ENCODE assay signal across 1 cellular context in the genomic region with DNA sequence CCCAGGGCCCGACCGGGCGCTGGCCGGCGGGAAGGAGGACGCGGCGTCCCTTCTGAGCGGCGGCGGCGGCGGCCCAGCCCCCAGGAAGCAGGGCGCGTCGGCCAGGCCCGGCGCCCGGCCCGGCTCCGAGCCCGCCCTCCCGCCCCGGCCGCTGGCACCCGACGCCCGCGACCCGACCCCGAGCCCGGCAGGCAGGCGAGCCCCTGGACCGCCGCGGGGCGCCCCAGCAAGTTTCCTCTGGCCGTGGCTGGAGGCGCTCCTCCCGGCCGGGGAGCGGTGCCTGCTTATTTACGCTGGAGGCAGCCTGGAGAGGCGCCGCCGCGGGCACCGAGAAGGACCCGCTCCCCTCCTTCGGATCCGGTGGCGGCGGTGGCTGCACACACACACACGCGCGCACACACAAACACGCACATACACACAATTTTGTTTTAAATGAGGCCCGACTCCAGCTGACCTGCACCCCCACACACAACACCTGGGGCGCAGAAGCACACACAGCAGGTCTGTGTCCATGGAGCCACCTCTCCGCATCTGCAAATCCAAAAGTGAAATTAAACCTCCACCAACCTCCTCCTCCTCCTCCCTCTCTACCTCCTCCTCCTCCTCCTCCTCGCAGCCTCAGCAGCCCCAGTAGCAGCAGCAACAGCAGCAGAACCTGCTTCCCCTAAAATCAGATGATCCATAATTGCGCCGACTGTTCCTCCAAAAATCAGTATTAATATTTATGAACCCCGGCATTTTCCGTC.
TF ChIP-seq lines count a peak whose summit lies in the region.

No MANE protein-coding gene starts in this region.

TF ChIP-seq in H1, 55 proteins besides CTCF, POLR2A, EP300 and RAD21 (continued from another document):
- no peak for TF ChIP-seq GABPA (IDR thresholded peaks at IDR 0.05; ENCODE audit: borderline replicate concordance, insufficient read depth, low read length)
- TF ChIP-seq SRF (IDR thresholded peaks at IDR 0.05; ENCODE audit: low read depth, low read length): no peak
- no peak for TF ChIP-seq KDM1A (IDR thresholded peaks at IDR 0.05; ENCODE audit: borderline replicate concordance, low read length)
- no peak for TF ChIP-seq SIRT6 (IDR thresholded peaks at IDR 0.05; ENCODE audit: low read length)
- TF ChIP-seq ASH2L (IDR thresholded peaks at IDR 0.05; ENCODE audit: low read length): no peak
- no peak for TF ChIP-seq GTF2F1 (IDR thresholded peaks at IDR 0.05; ENCODE audit: borderline replicate concordance, low read depth, low read length)
- TF ChIP-seq CEBPB (IDR thresholded peaks at IDR 0.05; ENCODE audit: low read depth, low read length): no peak
- TF ChIP-seq SIN3A (conservative IDR thresholded peaks at IDR 0.05 in 1 of 2, IDR thresholded peaks at IDR 0.05 in 1 of 2; ENCODE audit: low read depth in 1 of 2, low read length in 2 of 2): peak in 1 of 2 experiments; percentile 53; a peak in 1 of 4 replicates
- TF ChIP-seq KDM4A (IDR thresholded peaks at IDR 0.05; ENCODE audit: low read depth, low read length, severe bottlenecking): peak; percentile 41
- no peak for TF ChIP-seq BCL11A (IDR thresholded peaks at IDR 0.05; ENCODE audit: low read depth in 2 of 2, low read length in 2 of 2)
- no peak for TF ChIP-seq HDAC6 (IDR thresholded peaks at IDR 0.05; ENCODE audit: low read depth, low read length)
- no peak for TF ChIP-seq BACH1 (IDR thresholded peaks at IDR 0.05; ENCODE audit: low read length)
- no peak for TF ChIP-seq EZH2 (IDR thresholded peaks at IDR 0.05; ENCODE audit: low read depth, low read length, severe bottlenecking)
- TF ChIP-seq SIX5 (IDR thresholded peaks at IDR 0.05; ENCODE audit: low read depth, low read length): no peak
TF ChIP-seq in H1: peak in this region for 4.
